20 cellular contexts compared by ENCODE assay signal in the genomic region with DNA sequence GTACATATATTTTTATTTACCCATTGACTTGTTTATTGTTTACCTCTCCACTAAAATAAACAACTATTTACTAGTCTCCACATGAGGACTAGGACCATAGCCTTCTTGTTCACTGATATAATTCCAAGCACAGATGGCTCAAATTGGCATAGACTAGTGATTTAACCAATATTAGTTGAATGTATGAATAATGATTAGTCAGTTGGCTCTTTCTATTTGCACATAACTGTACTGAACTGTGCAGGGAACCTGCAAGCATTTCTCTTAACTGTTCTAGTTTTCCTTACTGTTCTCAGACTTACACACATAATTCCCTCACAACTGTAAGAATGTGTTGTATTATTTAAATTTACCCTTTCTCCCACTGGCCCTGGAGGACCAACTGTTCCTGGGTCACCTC.
"Had no signal": no experiment of that assay in that cellular context is flagged by ENCODE, and none has a peak within 500 bp of the region (broad histone marks: within the 10 kb centered on the region; RNA-seq: fewer than 3 reads in every experiment).

No MANE protein-coding gene starts in this region.

- H3K36me3 ChIP-seq: right lobe of liver had no signal

- H3K4me3 ChIP-seq: body of pancreas, heart left ventricle, right lobe of liver, skin epidermis, stomach, suprapubic skin, tibial nerve had no signal

- ATAC-seq: activated CD4-positive, alpha-beta T cell treated with anti-CD3 and anti-CD28 coated beads for 36 hours; activated T-cell treated with anti-CD3 and anti-CD28 coated beads, Interleukin-2, amount 50 U/mL, for 72 hours; body of pancreas; esophagus mucosa; heart left ventricle; right lobe of liver; stimulated activated effector memory CD8-positive, alpha-beta T cell treated with anti-CD3 and anti-CD28 coated beads, Interleukin-12 subunit alpha, Interleukin-12 subunit beta, amount 100 ng/mL, for 72 hours had no signal

- H3K27me3 ChIP-seq: body of pancreas, heart left ventricle, right lobe of liver, stomach, suprapubic skin, tibial nerve had no signal

- H3K27ac Mint-ChIP-seq: activated B cell treated with CpG ODN at 0.5 μM for 24 hours; activated CD4-positive, alpha-beta T cell treated with anti-CD3 and anti-CD28 coated beads for 36 hours; activated naive CD4-positive, alpha-beta T cell treated with anti-CD3 and anti-CD28 coated beads for 36 hours; activated T-cell treated with anti-CD3 and anti-CD28 coated beads, Interleukin-2, amount 50 U/mL, for 72 hours; stimulated activated effector memory CD8-positive, alpha-beta T cell treated with anti-CD3 and anti-CD28 coated beads, Interleukin-12 subunit alpha, Interleukin-12 subunit beta, amount 100 ng/mL, for 72 hours had no signal

- H3K9me3 ChIP-seq: body of pancreas, heart left ventricle, right lobe of liver, stomach, suprapubic skin, tibial nerve had no signal

- H3K36me3 Mint-ChIP-seq: stimulated activated effector memory CD8-positive, alpha-beta T cell treated with anti-CD3 and anti-CD28 coated beads, Interleukin-12 subunit alpha, Interleukin-12 subunit beta, amount 100 ng/mL, for 72 hours had no signal

- H3K4me1 ChIP-seq: body of pancreas, right lobe of liver, suprapubic skin, tibial nerve had no signal

- H3K4me1 Mint-ChIP-seq: activated B cell treated with CpG ODN at 0.5 μM for 24 hours; activated CD4-positive, alpha-beta T cell treated with anti-CD3 and anti-CD28 coated beads for 36 hours; nephron progenitor cell; stimulated activated effector memory CD8-positive, alpha-beta T cell treated with anti-CD3 and anti-CD28 coated beads, Interleukin-12 subunit alpha, Interleukin-12 subunit beta, amount 100 ng/mL, for 72 hours had no signal

- H3K27me3 Mint-ChIP-seq: activated B cell treated with CpG ODN at 0.5 μM for 24 hours; activated CD4-positive, alpha-beta T cell treated with anti-CD3 and anti-CD28 coated beads for 36 hours had no signal

- H3K4me3 Mint-ChIP-seq: activated B cell treated with CpG ODN at 0.5 μM for 24 hours; activated CD4-positive, alpha-beta T cell treated with anti-CD3 and anti-CD28 coated beads for 36 hours; activated naive CD4-positive, alpha-beta T cell treated with anti-CD3 and anti-CD28 coated beads for 36 hours; activated T-cell treated with anti-CD3 and anti-CD28 coated beads, Interleukin-2, amount 50 U/mL, for 72 hours; nephron progenitor cell; stimulated activated effector memory CD8-positive, alpha-beta T cell treated with anti-CD3 and anti-CD28 coated beads, Interleukin-12 subunit alpha, Interleukin-12 subunit beta, amount 100 ng/mL, for 72 hours had no signal

- H3K9me3 Mint-ChIP-seq: activated B cell treated with CpG ODN at 0.5 μM for 24 hours; activated naive CD4-positive, alpha-beta T cell treated with anti-CD3 and anti-CD28 coated beads for 36 hours; activated T-cell treated with anti-CD3 and anti-CD28 coated beads, Interleukin-2, amount 50 U/mL, for 72 hours; nephron progenitor cell; stimulated activated effector memory CD8-positive, alpha-beta T cell treated with anti-CD3 and anti-CD28 coated beads, Interleukin-12 subunit alpha, Interleukin-12 subunit beta, amount 100 ng/mL, for 72 hours had no signal

- DNase-seq: activated B cell treated with CpG ODN at 0.5 μM for 24 hours; activated CD4-positive, alpha-beta T cell treated with anti-CD3 and anti-CD28 coated beads for 36 hours; activated CD4-positive, alpha-beta T cell treated with anti-CD3 and anti-CD28 coated beads, Interleukin-2, amount 50 U/mL, for 4 hours; activated effector memory CD4-positive, alpha-beta T cell treated with Interleukin-2 at 50 U/mL for 16 hours; activated naive CD4-positive, alpha-beta T cell treated with anti-CD3 and anti-CD28 coated beads for 36 hours; activated T-cell treated with anti-CD3 and anti-CD28 coated beads, Interleukin-2, amount 50 U/mL, for 72 hours; amygdala; body of pancreas; effector memory CD4-positive, alpha-beta T cell; heart left ventricle; nephron progenitor cell; right lobe of liver; stimulated activated CD4-positive, alpha-beta T cell treated with anti-CD3 and anti-CD28 coated beads, Interleukin-2, amount 100 ng/mL, for 24 hours; stomach; T-helper 9 cell had no signal

- H3K27ac ChIP-seq: body of pancreas, heart left ventricle, right lobe of liver, stomach, suprapubic skin, tibial nerve had no signal
